15 cellular contexts compared by ENCODE assay signal in the genomic region with DNA sequence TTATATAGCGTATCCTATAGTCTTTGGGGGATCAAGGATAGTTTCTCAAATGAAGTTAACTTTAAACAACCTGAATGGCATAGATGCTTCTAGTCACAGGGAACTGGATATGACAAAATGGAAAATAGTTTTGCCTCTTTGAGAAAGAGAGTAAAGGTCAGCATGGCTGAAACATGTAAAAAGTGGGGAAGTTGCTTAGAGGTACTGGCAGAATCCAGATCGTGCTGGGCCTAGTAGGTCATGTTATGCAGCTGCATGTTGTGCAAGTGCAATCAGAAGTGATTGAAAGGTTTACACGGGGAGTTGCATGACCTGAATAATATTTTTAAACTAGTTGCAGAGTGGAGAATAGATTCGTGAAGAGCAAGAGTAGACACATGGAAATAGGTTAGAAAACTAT.
"Had no signal": no experiment of that assay in that cellular context is flagged by ENCODE, and none has a peak within 500 bp of the region (broad histone marks: within the 10 kb centered on the region; RNA-seq: fewer than 3 reads in every experiment).

No MANE protein-coding gene starts in this region.

- H3K36me3 ChIP-seq: brain microvascular endothelial cell, lower lobe of right lung, neutrophil, tibial artery, vagina had no signal

- H3K4me1 ChIP-seq: parathyroid adenoma had no signal

- H3K9me3 ChIP-seq: lower lobe of right lung, neutrophil, tibial artery, vagina had no signal

- DNase-seq: activated CD4-positive, CD25-positive, alpha-beta regulatory T cell treated with anti-CD3 and anti-CD28 coated beads, Interleukin-2, amount 50 U/mL, for 72 hours; activated naive CD4-positive, alpha-beta T cell; activated T-cell treated with anti-CD3 and anti-CD28 coated beads for 4 hours; anterior cingulate cortex; brain microvascular endothelial cell; cortex of kidney; effector CD8-positive, alpha-beta T cell; foreskin fibroblast; lower lobe of right lung; tibial artery had no signal

- H3K27ac Mint-ChIP-seq: mesothelial cell of epicardium; stimulated activated effector memory CD8-positive, alpha-beta T cell treated with anti-CD3 and anti-CD28 coated beads, Interleukin-12 subunit alpha, Interleukin-12 subunit beta, amount 100 ng/mL, for 72 hours had no signal

- H3K4me3 ChIP-seq: lower lobe of right lung, tibial artery, vagina had no signal

- ATAC-seq: stimulated activated effector memory CD8-positive, alpha-beta T cell treated with anti-CD3 and anti-CD28 coated beads, Interleukin-12 subunit alpha, Interleukin-12 subunit beta, amount 100 ng/mL, for 72 hours had no signal

- H3K36me3 Mint-ChIP-seq: mesothelial cell of epicardium; stimulated activated effector memory CD8-positive, alpha-beta T cell treated with anti-CD3 and anti-CD28 coated beads, Interleukin-12 subunit alpha, Interleukin-12 subunit beta, amount 100 ng/mL, for 72 hours had no signal

- H3K9me3 Mint-ChIP-seq: mesothelial cell of epicardium; stimulated activated effector memory CD8-positive, alpha-beta T cell treated with anti-CD3 and anti-CD28 coated beads, Interleukin-12 subunit alpha, Interleukin-12 subunit beta, amount 100 ng/mL, for 72 hours had no signal

- H3K4me3 Mint-ChIP-seq: mesothelial cell of epicardium; stimulated activated effector memory CD8-positive, alpha-beta T cell treated with anti-CD3 and anti-CD28 coated beads, Interleukin-12 subunit alpha, Interleukin-12 subunit beta, amount 100 ng/mL, for 72 hours had no signal
